Comparison of ENCODE assay signal across 15 cellular contexts in genomic region chr17:50110591-50111349, GRCh38. TPM values are rescaled to one million over a fixed set of nuclear protein-coding genes. Genes with fewer than 3 reads are reported as not detected.
A peak's percentile ranks its signal among the peaks of the same experiment; 100 is the strongest.
DNase-seq lines count a peak whose midpoint lies in the region; ATAC-seq and TF ChIP-seq lines count a peak whose summit lies in the region.
"Had no signal": no experiment of that assay in that cellular context is flagged by ENCODE, and none has a peak within 500 bp of the region (broad histone marks: within the 10 kb centered on the region; RNA-seq: fewer than 3 reads in every experiment).

No MANE protein-coding gene starts in this region.

- ATAC-seq in stimulated activated naive CD8-positive, alpha-beta T cell treated with anti-CD3 and anti-CD28 coated beads, Interleukin-15, Interleukin-2, amounts not matched to agents 100 U/mL and 50 U/mL, for 24 hours = no peak
- ATAC-seq in HG02763 (IDR thresholded peaks at IDR 0.05; ENCODE audit: unreplicated experiment) = no peak
- ATAC-seq: effector memory CD8-positive, alpha-beta T cell had no signal

- H3K9me3 ChIP-seq in sigmoid colon = no peaks in the 10 kb centered on the region
- H3K9me3 ChIP-seq: thyroid gland had no signal

- intact Hi-C loops in Calu3 (cut with micrococcal nuclease; ENCODE audit: unreplicated experiment) = no loop called here
- intact Hi-C loops in sigmoid colon (cut with DNase I) = no loop called here

- DNase-seq in Calu3 (no peak), caudate nucleus (lab: John Stamatoyannopoulos, UW) (peak in 1 of 61 donors; percentile 72), sigmoid colon (no peak), SIG-M5 (lab: John Stamatoyannopoulos, UW) (no peak), NCI-H2171 (lab: John Stamatoyannopoulos, UW) (no peak)
- no peak for DNase-seq in stimulated activated naive CD8-positive, alpha-beta T cell treated with anti-CD3 and anti-CD28 coated beads, Interleukin-15, Interleukin-2, amounts not matched to agents 100 U/mL and 50 U/mL, for 24 hours
- DNase-seq: DMS53; effector memory CD8-positive, alpha-beta T cell; NCI-H1092 had no signal

- no peak overlapping the region for H3K4me3 Mint-ChIP-seq in Calu3 (ENCODE audit: low read depth, unreplicated experiment)
- H3K4me3 Mint-ChIP-seq: effector memory CD8-positive, alpha-beta T cell; memory B cell had no signal

- TF ChIP-seq CTCF in Calu3 (IDR thresholded peaks at IDR 0.05; ENCODE audit: unreplicated experiment) = no peak
- TF ChIP-seq CTCF in sigmoid colon (IDR thresholded peaks at IDR 0.05) = no peak

- H3K9me3 Mint-ChIP-seq in Calu3 (ENCODE audit: low read depth, unreplicated experiment) = no peaks in the 10 kb centered on the region
- H3K9me3 Mint-ChIP-seq: effector memory CD8-positive, alpha-beta T cell; memory B cell had no signal

- 85 to 88% methylated on average over 19 of the region's 19 CpGs for WGBS in sigmoid colon, 2 donors

- no peaks in the 10 kb centered on the region for H3K4me1 Mint-ChIP-seq in Calu3 (ENCODE audit: low read depth, unreplicated experiment)

- peaks cover 0 to 37% (median 30%) of the 10 kb centered on the region in 4 donors for H3K4me1 ChIP-seq in sigmoid colon

- no peak overlapping the region for H3K4me3 ChIP-seq in sigmoid colon
- H3K4me3 ChIP-seq: thyroid gland had no signal

- H3K27ac Mint-ChIP-seq in Calu3 (ENCODE audit: unreplicated experiment) = no peak overlapping the region
- H3K27ac Mint-ChIP-seq: effector memory CD8-positive, alpha-beta T cell; memory B cell had no signal

- peaks cover 20% of the 10 kb centered on the region for H3K27me3 Mint-ChIP-seq in Calu3 (ENCODE audit: unreplicated experiment)

- TF ChIP-seq POLR2A in sigmoid colon (IDR thresholded peaks at IDR 0.05) = no peak

- peaks cover 31 to 52% (median 38%) of the 10 kb centered on the region in 4 donors for H3K36me3 ChIP-seq in sigmoid colon

- BruUV-seq in Calu3 (replicated peaks; lab: Mats Ljungman, UMichigan) = TSS peak; percentile 12

- CTCF ChIA-PET in Calu3 (lab: Charles Lee) = interaction anchor here (0.7 to 1.4 kb wide), 2 partner anchors 8 to 16 kb away, joined by 3 to 4 read pairs; no protein-coding TSS in a partner anchor

- no peak for TF ChIP-seq EP300 in sigmoid colon (IDR thresholded peaks at IDR 0.05)

- H3K27me3 ChIP-seq in layer of hippocampus (ENCODE audit: control insufficient read depth, insufficient read depth, low read length) = no peaks in the 10 kb centered on the region
- H3K27me3 ChIP-seq in sigmoid colon = no peaks in the 10 kb centered on the region
- H3K27me3 ChIP-seq: thyroid gland had no signal

- peaks cover 18% of the 10 kb centered on the region for H3K36me3 Mint-ChIP-seq in Calu3 (ENCODE audit: insufficient read depth, unreplicated experiment)

- peak overlapping the region; percentile 93 for H3K27ac ChIP-seq in caudate nucleus (ENCODE audit: low read depth, low read length)
- H3K27ac ChIP-seq in layer of hippocampus (ENCODE audit: low read depth, low read length) = peak overlapping the region; percentile 94
- peak overlapping the region; percentile 70 to 87 (median 77) for H3K27ac ChIP-seq in sigmoid colon

RNA-seq across cellular contexts. Expression of gene PDK2, which starts 15.6 kb away (rescaled TPM):
- total RNA-seq in Calu3 (2022) (29.5 and 39.1 TPM in 2 replicates), sigmoid colon (10 to 100 TPM; 40.3 to 82.8 (median 45.7) TPM)
- polyA plus RNA-seq in sigmoid colon = 10 to 100 TPM; 23.1 to 56.5 (median 43.9) TPM

RNA-seq across cellular contexts. Expression of gene SAMD14, which starts 19.2 kb away (rescaled TPM):
- not detected in 2 replicates for total RNA-seq in Calu3 (2022)
- 1 to 10 TPM in 1 of 4 donors, under 1 TPM in 3; 0.16 to 2.5 (median 0.63) TPM for total RNA-seq in sigmoid colon
- 1 to 10 TPM in 2 of 3 donors, under 1 TPM in 1; 0.92 to 1.3 (median 1.2) TPM for polyA plus RNA-seq in sigmoid colon
- total RNA-seq: NCI-H460 had no signal

RNA-seq across cellular contexts. Expression of gene PPP1R9B, which starts 39.7 kb away (rescaled TPM):
- total RNA-seq in Calu3 (2022) (74.3 and 89.7 TPM in 2 replicates), sigmoid colon (10 to 100 TPM; 15.3 to 18.8 (median 16.8) TPM)
- 10 to 100 TPM in 2 of 3 donors, 1 to 10 TPM in 1; 9.0 to 38.7 (median 10.9) TPM for polyA plus RNA-seq in sigmoid colon

RNA-seq across cellular contexts. Expression of gene ITGA3, which starts 54.9 kb away (rescaled TPM):
- total RNA-seq in Calu3 (2022) (539 and 709 TPM in 2 replicates), sigmoid colon (10 to 100 TPM; 19.9 to 54.0 (median 39.5) TPM)
- 10 to 100 TPM; 15.6 to 85.1 (median 17.1) TPM for polyA plus RNA-seq in sigmoid colon

RNA-seq across cellular contexts. Expression of gene SGCA, which starts 55.0 kb away (rescaled TPM):
- total RNA-seq in Calu3 (2022) (not detected in 2 replicates), sigmoid colon (10 to 100 TPM; 27.3 to 80.1 (median 56.1) TPM)
- 1 to 10 TPM; 2.5 to 7.2 (median 4.6) TPM for polyA plus RNA-seq in sigmoid colon
- total RNA-seq: NCI-H460, pulmonary artery endothelial cell had no signal
